In genomic region chr22:23857606-23858483, GRCh38 we compare ENCODE assay signal across 8 cellular contexts. TPM values are rescaled to one million over a fixed set of nuclear protein-coding genes. Genes with fewer than 3 reads are reported as not detected.
DNase-seq lines count a peak whose midpoint lies in the region; ATAC-seq and TF ChIP-seq lines count a peak whose summit lies in the region.

Gene SLC2A11, plus strand, starts transcription at chr22:23857875. Its CDS starts 125 bp downstream, at chr22:23858000.

- peak within 1 kb of the TSS; percentile 97 for H3K27ac Mint-ChIP-seq in progenitor cell of endocrine pancreas

- H3K4me1 ChIP-seq in left ventricle myocardium inferior = peaks cover 31% of the 10 kb centered on the region

- H3K9me3 Mint-ChIP-seq in progenitor cell of endocrine pancreas (ENCODE audit: low read depth) = no peaks in the 10 kb centered on the region

- DNase-seq in GM13977 (ENCODE audit: low spot score) = peak; percentile 99
- DNase-seq in NCI-H146 treated with DMSO at 0.1 percent for 48 hours (lab: John Stamatoyannopoulos, UW; ENCODE audit: unreplicated experiment) = peak; percentile 87
- peak; percentile 89 to 96 (median 91) for DNase-seq in T-helper 1 cell
- peak; percentile 36 to 97 (median 92) for DNase-seq in amygdala (lab: John Stamatoyannopoulos, UW)
- DNase-seq in left ventricle myocardium inferior = peak; percentile 97
- DNase-seq in progenitor cell of endocrine pancreas (ENCODE audit: low spot score, unreplicated experiment) = peak; percentile 93
- DNase-seq in ureter (ENCODE audit: low spot score) = peak; percentile 96

- intact Hi-C loops in left ventricle myocardium inferior (cut with micrococcal nuclease) = no loop called here

- in situ Hi-C loops in GM13977 (cut with MboI; ENCODE audit: low pct_unique_long_range_greater_than_20kb, low sequenced_read_pairs, unreplicated experiment) = loop anchor here (10.0 kb wide), 1 partner anchor 163 kb away; the partner anchor contains the start of gene RGL4

- H3K36me3 Mint-ChIP-seq in progenitor cell of endocrine pancreas (ENCODE audit: insufficient read depth) = peaks cover 2% of the 10 kb centered on the region

- no peaks in the 10 kb centered on the region for H3K27me3 ChIP-seq in left ventricle myocardium inferior (ENCODE audit: low read depth)

- peak within 1 kb of the TSS; percentile 97 for H3K27ac ChIP-seq in left ventricle myocardium inferior (replicated peaks)

- peak within 1 kb of the TSS; percentile 89 for H3K4me3 ChIP-seq in left ventricle myocardium inferior

- peak; percentile 85 for ATAC-seq in HG02870 (IDR thresholded peaks at IDR 0.05; ENCODE audit: unreplicated experiment)

- peaks cover 18% of the 10 kb centered on the region for H3K4me1 Mint-ChIP-seq in progenitor cell of endocrine pancreas (ENCODE audit: low read depth)

- H3K9me3 ChIP-seq in left ventricle myocardium inferior (replicated peaks) = no peaks in the 10 kb centered on the region

- peaks cover 3% of the 10 kb centered on the region for H3K36me3 ChIP-seq in left ventricle myocardium inferior

- H3K4me3 Mint-ChIP-seq in progenitor cell of endocrine pancreas (ENCODE audit: low read depth) = peak within 1 kb of the TSS; percentile 89

- no peaks in the 10 kb centered on the region for H3K27me3 Mint-ChIP-seq in progenitor cell of endocrine pancreas

- TF ChIP-seq CTCF in GM13977 (IDR thresholded peaks at IDR 0.05; ENCODE audit: extremely low read depth, insufficient read depth, missing control alignments) (no peak), left ventricle myocardium inferior (IDR thresholded peaks at IDR 0.05; ENCODE audit: borderline replicate concordance) (peak; percentile 52), progenitor cell of endocrine pancreas (IDR thresholded peaks at IDR 0.05; ENCODE audit: unreplicated experiment) (no peak)

RNA-seq across cellular contexts. Expression of gene SLC2A11, which starts in this region (rescaled TPM):
- total RNA-seq in left ventricle myocardium inferior (22.0 TPM), progenitor cell of endocrine pancreas (39.7 and 40.1 TPM in 2 replicates), ureter (15.0 TPM)

Comparison
In these comparisons a context has a peak if more than half of its experiments do, and no peak if none do; other contexts are left out.
1. Peak in every context shown above with its lines: DNase-seq, ATAC-seq, H3K4me3 ChIP-seq and H3K27ac ChIP-seq.